7 cellular contexts compared by ENCODE assay signal in genomic region chr7:119623427-119623826, GRCh38.
"Had no signal": no experiment of that assay in that cellular context is flagged by ENCODE, and none has a peak within 500 bp of the region (broad histone marks: within the 10 kb centered on the region; RNA-seq: fewer than 3 reads in every experiment).

No MANE protein-coding gene starts in this region.

- H3K27ac ChIP-seq: HL-60, KMS-11 had no signal

- ATAC-seq: HepG2 had no signal

- FAIRE-seq: HepG2, HTR-8/SVneo had no signal

- H3K4me2 ChIP-seq: KMS-11 had no signal

- DNase-seq: IMR-90, KBM-7, KG1 had no signal

- H3K9ac ChIP-seq: KMS-11 had no signal
